In the genomic region with DNA sequence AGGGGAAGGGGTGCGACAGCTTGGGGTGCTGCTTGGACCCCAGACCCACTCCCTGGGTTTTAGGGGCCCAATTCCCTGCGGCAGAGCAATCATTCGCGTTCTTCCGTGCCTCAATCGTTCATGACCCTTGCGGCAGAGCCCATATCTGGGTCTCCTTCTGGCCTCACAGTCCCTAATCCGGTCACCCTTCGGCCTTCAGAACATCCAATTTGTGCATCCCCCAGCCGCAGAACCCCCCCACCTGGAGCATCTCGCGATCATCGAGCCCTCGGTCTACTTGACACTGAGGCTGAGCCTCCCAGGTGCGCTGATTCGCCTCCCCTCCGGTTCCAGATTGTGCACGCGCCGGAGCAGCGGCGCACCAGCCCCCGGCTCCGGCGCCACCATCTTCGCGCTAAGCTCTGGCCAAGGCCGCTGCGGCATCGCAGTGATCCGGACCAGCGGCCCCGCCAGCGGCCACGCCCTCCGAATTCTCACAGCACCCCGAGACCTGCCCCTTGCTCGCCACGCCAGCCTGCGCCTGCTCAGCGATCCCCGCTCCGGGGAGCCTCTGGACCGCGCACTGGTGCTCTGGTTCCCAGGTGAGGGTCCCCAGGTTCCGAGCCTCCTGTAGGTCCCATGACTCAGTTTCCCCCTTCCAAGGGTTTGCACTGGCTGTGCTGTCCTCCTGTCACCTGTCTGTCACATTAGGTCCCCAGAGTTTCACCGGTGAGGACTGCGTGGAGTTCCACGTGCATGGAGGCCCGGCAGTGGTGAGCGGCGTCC, we compare ENCODE assay signal across 6 cellular contexts. TPM values are rescaled to one million over a fixed set of nuclear protein-coding genes. Genes with fewer than 3 reads are reported as not detected.
DNase-seq lines count a peak whose midpoint lies in the region; ATAC-seq and TF ChIP-seq lines count a peak whose summit lies in the region.

No MANE protein-coding gene starts in this region.

- no peaks in the 10 kb centered on the region for H3K9me3 Mint-ChIP-seq in CD8-positive, alpha-beta memory T cell
- H3K9me3 Mint-ChIP-seq in chondrocyte (ENCODE audit: low read depth) = no peaks in the 10 kb centered on the region

- peak overlapping the region; percentile 91 for H3K27ac ChIP-seq in CD8-positive, alpha-beta memory T cell (ENCODE audit: low read depth, low read length)
- H3K27ac ChIP-seq in MM.1S (ENCODE audit: low read length) (peak overlapping the region; percentile 39; the same call in 1 of the 2 replicates), trophoblast cell (ENCODE audit: low read depth, low read length) (no peak overlapping the region)

- no peaks in the 10 kb centered on the region for H3K9me2 ChIP-seq in MM.1S (replicated peaks; ENCODE audit: insufficient read depth, low read length)

- POLR2A ChIA-PET in CD8-positive, alpha-beta memory T cell (lab: Charles Lee) = no interaction called here

- peak overlapping the region; percentile 94 for H3K4me3 ChIP-seq in CD8-positive, alpha-beta memory T cell (ENCODE audit: low read length)
- H3K4me3 ChIP-seq in MM.1S (ENCODE audit: low read length) (peak overlapping the region; percentile 83), trophoblast cell (ENCODE audit: low read depth, low read length) (peak overlapping the region; percentile 77)

- peaks cover 0 to 23% (median under 1%) of the 10 kb centered on the region in 3 donors for H3K36me3 Mint-ChIP-seq in CD8-positive, alpha-beta memory T cell
- H3K36me3 Mint-ChIP-seq in chondrocyte (ENCODE audit: low read depth) = no peaks in the 10 kb centered on the region

- peaks cover 12% of the 10 kb centered on the region for H3K79me2 ChIP-seq in MM.1S (ENCODE audit: low read length)
- H3K79me2 ChIP-seq in trophoblast cell (ENCODE audit: control insufficient read depth, insufficient read depth, low read length, poor library complexity) = peaks cover 5% of the 10 kb centered on the region

- H3K4me1 Mint-ChIP-seq in CD8-positive, alpha-beta memory T cell = peaks cover 23 to 50% (median 33%) of the 10 kb centered on the region in 3 donors
- peaks cover 29% of the 10 kb centered on the region for H3K4me1 Mint-ChIP-seq in chondrocyte (ENCODE audit: low read depth)

- peaks cover 24% of the 10 kb centered on the region for H3K4me1 ChIP-seq in CD8-positive, alpha-beta memory T cell (ENCODE audit: insufficient read depth, low read length)
- peaks cover 10% of the 10 kb centered on the region for H3K4me1 ChIP-seq in MM.1S (ENCODE audit: low read length)
- peaks cover 19 to 20% of the 10 kb centered on the region in 2 experiments for H3K4me1 ChIP-seq in trophoblast cell (ENCODE audit: control insufficient read depth in 1 of 2, insufficient read depth in 2 of 2, low read length in 2 of 2)

- peak overlapping the region; percentile 49 for H2AK5ac ChIP-seq in trophoblast cell (ENCODE audit: low read length)

- WGBS in trophoblast cell (ENCODE audit: extremely low coverage, insufficient coverage, insufficient read length) = no CpG with 5 or more reads among the region's 52 CpGs

- H3K4ac ChIP-seq in trophoblast cell (ENCODE audit: low read depth, low read length) = peak overlapping the region; percentile 1

- peaks cover 18% of the 10 kb centered on the region for H3F3A ChIP-seq in MM.1S (ENCODE audit: insufficient read depth, low read length)

- H3K14ac ChIP-seq in trophoblast cell (ENCODE audit: low read length) = peak overlapping the region; percentile 65

- no peaks in the 10 kb centered on the region for H3K27me3 ChIP-seq in CD8-positive, alpha-beta memory T cell (ENCODE audit: insufficient read depth, low read length, poor library complexity, severe bottlenecking)
- H3K27me3 ChIP-seq in MM.1S (replicated peaks; ENCODE audit: insufficient read depth, low read length) (no peaks in the 10 kb centered on the region), trophoblast cell (ENCODE audit: insufficient read depth, low read length) (no peaks in the 10 kb centered on the region)

- TF ChIP-seq CTCF in MM.1S (IDR thresholded peaks at IDR 0.05; ENCODE audit: low read length) (no peak), chondrocyte (IDR thresholded peaks at IDR 0.05) (no peak)

- no peaks in the 10 kb centered on the region for H3K36me3 ChIP-seq in CD8-positive, alpha-beta memory T cell (ENCODE audit: insufficient read depth, low read length)
- H3K36me3 ChIP-seq in MM.1S (replicated peaks; ENCODE audit: insufficient read depth, low read length) = no peaks in the 10 kb centered on the region
- peaks cover 4 to 5% of the 10 kb centered on the region in 2 experiments for H3K36me3 ChIP-seq in trophoblast cell (ENCODE audit: control insufficient read depth in 1 of 2, insufficient read depth in 2 of 2, low read length in 2 of 2)

- peak in 3 of 5 donors; percentile 6 to 57 (median 27) for DNase-seq in CD8-positive, alpha-beta memory T cell
- peak; percentile 69 for DNase-seq in MM.1S
- no peak for DNase-seq in chondrocyte (ENCODE audit: low spot score)
- peak in 1 of 2 donors; percentile 25 for DNase-seq in trophoblast cell
- DNase-seq in ureter (ENCODE audit: low spot score) = no peak

- H2BK120ac ChIP-seq in trophoblast cell (ENCODE audit: insufficient read depth, low read length, poor library complexity) = peak overlapping the region; percentile 9

- peaks cover 26% of the 10 kb centered on the region for H3K79me1 ChIP-seq in trophoblast cell (ENCODE audit: low read length)

- ATAC-seq in HG03342 (IDR thresholded peaks at IDR 0.05; ENCODE audit: unreplicated experiment) = no peak

- H3K27me3 Mint-ChIP-seq in CD8-positive, alpha-beta memory T cell = no peaks in the 10 kb centered on the region
- H3K27me3 Mint-ChIP-seq in chondrocyte (ENCODE audit: low read depth) = no peaks in the 10 kb centered on the region

- peak overlapping the region; percentile 51 for H3K18ac ChIP-seq in trophoblast cell (ENCODE audit: low read length)

- H2AFZ ChIP-seq in MM.1S (ENCODE audit: low read length) (peak overlapping the region; percentile 77), trophoblast cell (ENCODE audit: insufficient read depth, low read length, poor library complexity) (peak overlapping the region; percentile 56)

- peak overlapping the region; percentile 66 for H4K12ac ChIP-seq in trophoblast cell (ENCODE audit: low read depth, low read length)

- H3K9me3 ChIP-seq in CD8-positive, alpha-beta memory T cell (ENCODE audit: low read length) = no peaks in the 10 kb centered on the region
- no peaks in the 10 kb centered on the region for H3K9me3 ChIP-seq in MM.1S (replicated peaks; ENCODE audit: insufficient read depth, low read length)
- peaks cover 2% of the 10 kb centered on the region for H3K9me3 ChIP-seq in trophoblast cell (ENCODE audit: insufficient read depth, low read depth, low read length)

- peak overlapping the region; percentile 60 for H4K91ac ChIP-seq in trophoblast cell (ENCODE audit: low read depth, low read length)

- H4K20me1 ChIP-seq in MM.1S (ENCODE audit: insufficient read depth, low read length) = no peaks in the 10 kb centered on the region

- CTCF ChIA-PET in CD8-positive, alpha-beta memory T cell (lab: Charles Lee) = no interaction called here

- no peak overlapping the region for H2BK12ac ChIP-seq in trophoblast cell (ENCODE audit: low read length)

- peak overlapping the region; percentile 84 for H3K9ac ChIP-seq in MM.1S (ENCODE audit: low read length)
- peak overlapping the region; percentile 80 for H3K9ac ChIP-seq in trophoblast cell (ENCODE audit: low read length)

- H2BK5ac ChIP-seq in trophoblast cell (ENCODE audit: low read depth, low read length, poor library complexity) = no peak overlapping the region

- peak overlapping the region; percentile 89 for H4K8ac ChIP-seq in trophoblast cell (ENCODE audit: low read depth, low read length)

- H3K23ac ChIP-seq in trophoblast cell (ENCODE audit: low read length) = no peak overlapping the region

- peak overlapping the region; percentile 83 to 94 (median 90) for H3K4me3 Mint-ChIP-seq in CD8-positive, alpha-beta memory T cell
- peak overlapping the region; percentile 97 for H3K4me3 Mint-ChIP-seq in chondrocyte (ENCODE audit: unreplicated experiment)

- peak overlapping the region; percentile 97 for H3K4me2 ChIP-seq in MM.1S (ENCODE audit: low read depth, low read length)
- peak overlapping the region; percentile 97 for H3K4me2 ChIP-seq in trophoblast cell (ENCODE audit: low read length)

- peak overlapping the region; percentile 84 to 99 (median 92) for H3K27ac Mint-ChIP-seq in CD8-positive, alpha-beta memory T cell
- no peak overlapping the region for H3K27ac Mint-ChIP-seq in chondrocyte (ENCODE audit: unreplicated experiment)

RNA-seq across cellular contexts. Expression of a gene that starts 0.5 kb away (rescaled TPM):
- 10 to 100 TPM; 47.3 to 55.7 TPM for total RNA-seq in CD8-positive, alpha-beta memory T cell
- polyA plus RNA-seq in CD8-positive, alpha-beta memory T cell = 13.3 TPM
- total RNA-seq in chondrocyte (16.7 to 20.9 TPM (median 20.6 TPM) in 3 replicates), ureter (30.3 TPM)
- 14.4 and 15.4 TPM in 2 replicates for polyA plus RNA-seq in trophoblast cell (2013)

RNA-seq across cellular contexts. Expression of a gene that starts 3.2 kb away (rescaled TPM):
- total RNA-seq in CD8-positive, alpha-beta memory T cell = 1 to 10 TPM; 4.1 to 5.1 TPM
- polyA plus RNA-seq in CD8-positive, alpha-beta memory T cell = 0.43 TPM
- total RNA-seq in chondrocyte = 16.7 to 18.9 TPM (median 16.8 TPM) in 3 replicates
- polyA plus RNA-seq in trophoblast cell (2013) = 7.8 TPM in 2 replicates
- total RNA-seq in ureter = 7.9 TPM

RNA-seq across cellular contexts. Expression of a gene that starts 28.5 kb away (rescaled TPM):
- 10 to 100 TPM; 47.9 to 51.1 TPM for total RNA-seq in CD8-positive, alpha-beta memory T cell
- 34.7 TPM for polyA plus RNA-seq in CD8-positive, alpha-beta memory T cell
- 53.0 to 66.6 TPM (median 63.9 TPM) in 3 replicates for total RNA-seq in chondrocyte
- polyA plus RNA-seq in trophoblast cell (2013) = 196 and 214 TPM in 2 replicates
- 32.0 TPM for total RNA-seq in ureter

RNA-seq across cellular contexts. Expression of a gene that starts 32.2 kb away (rescaled TPM):
- total RNA-seq in CD8-positive, alpha-beta memory T cell = 100 to 1,000 TPM; 136 to 138 TPM
- polyA plus RNA-seq in CD8-positive, alpha-beta memory T cell = 227 TPM
- 56.6 to 68.7 TPM (median 61.7 TPM) in 3 replicates for total RNA-seq in chondrocyte
- polyA plus RNA-seq in trophoblast cell (2013) = 62.8 and 66.5 TPM in 2 replicates
- total RNA-seq in ureter = 48.5 TPM

RNA-seq across cellular contexts. Expression of a gene that starts 34.6 kb away (rescaled TPM):
- 1 to 10 TPM; 5.2 to 6.0 TPM for total RNA-seq in CD8-positive, alpha-beta memory T cell
- 8.3 TPM for polyA plus RNA-seq in CD8-positive, alpha-beta memory T cell
- total RNA-seq in chondrocyte = 3.5 to 6.6 TPM (median 5.9 TPM) in 3 replicates
- polyA plus RNA-seq in trophoblast cell (2013) = 16.0 and 16.6 TPM in 2 replicates
- 6.3 TPM for total RNA-seq in ureter

Comparison
In these comparisons a context has a peak if more than half of its experiments do, and no peak if none do; other contexts are left out.
1. DNase-seq: peak in CD8-positive, alpha-beta memory T cell (3 of 5) and MM.1S (single experiment); none in chondrocyte (single experiment) and ureter (single experiment).
2. Peak in every context shown above with its lines, with median percentiles within 50 percentile points of each other: H3K4me3 ChIP-seq.